Comparison of ENCODE assay signal across 11 cellular contexts in genomic region chr11:116840224-116840745, GRCh38. TPM values are rescaled to one million over a fixed set of nuclear protein-coding genes. Genes with fewer than 3 reads are reported as not detected.
DNase-seq lines count a peak whose midpoint lies in the region; ATAC-seq and TF ChIP-seq lines count a peak whose summit lies in the region.
"Had no signal": no experiment of that assay in that cellular context is flagged by ENCODE, and none has a peak within 500 bp of the region (broad histone marks: within the 10 kb centered on the region; RNA-seq: fewer than 3 reads in every experiment).

No MANE protein-coding gene starts in this region.

- H3K4me3 ChIP-seq in breast epithelium: no peak overlapping the region
- no peak overlapping the region for H3K4me3 ChIP-seq in NB4 (ENCODE audit: low read depth, low read length)
- no peak overlapping the region for H3K4me3 ChIP-seq in transverse colon
- H3K4me3 ChIP-seq: SJSA1 had no signal

- no peak for TF ChIP-seq POLR2A in breast epithelium (IDR thresholded peaks at IDR 0.05)
- no peak for TF ChIP-seq POLR2A in NB4 (IDR thresholded peaks at IDR 0.05; ENCODE audit: extremely low read depth, insufficient read length)
- no peak for TF ChIP-seq POLR2A in transverse colon (IDR thresholded peaks at IDR 0.05)

- TF ChIP-seq EP300 in transverse colon (IDR thresholded peaks at IDR 0.05; ENCODE audit: low read depth): no peak

- TF ChIP-seq CTCF in breast epithelium (IDR thresholded peaks at IDR 0.05): no peak
- TF ChIP-seq CTCF in NB4 (IDR thresholded peaks at IDR 0.05; ENCODE audit: low read depth, low read length): peak; percentile 50
- TF ChIP-seq CTCF in transverse colon (IDR thresholded peaks at IDR 0.05): no peak

- H3K4me1 ChIP-seq in breast epithelium: no peaks in the 10 kb centered on the region
- H3K4me1 ChIP-seq in transverse colon: peaks cover 0 to 12% (median 9%) of the 10 kb centered on the region in 4 donors

- WGBS in transverse colon (ENCODE audit: low coverage in 1 of 2), 2 donors: 40 to 80% methylated on average over 2 to 6 of the region's 6 CpGs

- intact Hi-C loops in breast epithelium (cut with DNase I; ENCODE audit: low total_unique reads) (no loop called here), transverse colon (cut with DNase I; ENCODE audit: low total_unique reads) (no loop called here)

- H3K9me3 ChIP-seq in breast epithelium (no peaks in the 10 kb centered on the region), transverse colon (no peaks in the 10 kb centered on the region)
- H3K9me3 ChIP-seq: SJSA1 had no signal

- H3K27me3 ChIP-seq in breast epithelium: no peaks in the 10 kb centered on the region
- H3K27me3 ChIP-seq in transverse colon: no peaks in the 10 kb centered on the region
- H3K27me3 ChIP-seq: SJSA1 had no signal

- H3K36me3 ChIP-seq in breast epithelium (no peaks in the 10 kb centered on the region), transverse colon (peaks cover 0 to 14% (median 6%) of the 10 kb centered on the region in 4 donors)
- H3K36me3 ChIP-seq: SJSA1 had no signal

- no peak overlapping the region for H3K27ac ChIP-seq in breast epithelium
- peak overlapping the region; percentile 20 for H3K27ac ChIP-seq in temporal lobe (ENCODE audit: low read depth, low read length)
- no peak overlapping the region for H3K27ac ChIP-seq in transverse colon
- H3K27ac ChIP-seq: SJSA1 had no signal

- no peak for ATAC-seq in HG03025 (IDR thresholded peaks at IDR 0.05; ENCODE audit: low FRiP score, unreplicated experiment)

- in situ Hi-C loops in T47D (cut with HindIII; ENCODE audit: low pct_unique_long_range_greater_than_20kb, low sequenced_read_pairs): no loop called here
- in situ Hi-C loops in transverse colon (cut with MboI; ENCODE audit: low pct_ligation_motif_present in 1 of 4, low pct_unique_long_range_greater_than_20kb in 1 of 4, low sequenced_read_pairs in 3 of 4): no loop called here

- peak; percentile 27 to 29 for DNase-seq in T47D (ENCODE audit: low read depth in 1 of 2, low spot score in 1 of 2)
- no peak for DNase-seq in breast epithelium (ENCODE audit: low spot score in 2 of 2)
- peak; percentile 73 for DNase-seq in NB4 (ENCODE audit: low read depth)
- DNase-seq in fibroblast of peridontal ligament (ENCODE audit: extremely low read depth): peak; percentile 67
- DNase-seq in activated CD4-positive, alpha-beta T cell treated with anti-CD3 and anti-CD28 coated beads, Interleukin-2, amount 50 U/mL, for 1 hour: no peak
- no peak for DNase-seq in transverse colon
- DNase-seq: central memory CD4-positive, alpha-beta T cell had no signal

RNA-seq across cellular contexts. Expression of gene APOA1, which starts 2.9 kb away (rescaled TPM):
- total RNA-seq in breast epithelium (1 to 10 TPM in 1 of 3 donors, under 1 TPM in 2; 0.33 to 1.5 (median 0.48) TPM), temporal lobe (0.49 TPM), transverse colon (100 to 1,000 TPM in 1 of 4 donors, not detected in 3; 169 TPM)
- total RNA-seq: SJSA1 had no signal

RNA-seq across cellular contexts. Expression of gene APOC3, which starts 10.6 kb away (rescaled TPM):
- total RNA-seq in breast epithelium: not detected
- total RNA-seq in temporal lobe: not detected
- total RNA-seq in transverse colon: 1 to 10 TPM in 2 of 4 donors, not detected in 2; 3.0 to 5.3 TPM
- total RNA-seq: SJSA1 had no signal

RNA-seq across cellular contexts. Expression of gene APOA4, which starts 17.2 kb away (rescaled TPM):
- total RNA-seq in breast epithelium: under 1 TPM in 1 of 3 donors, not detected in 2; 0.33 TPM
- not detected for total RNA-seq in temporal lobe
- not detected for total RNA-seq in transverse colon
- total RNA-seq: SJSA1 had no signal

RNA-seq across cellular contexts. Expression of gene APOA5, which starts 48.6 kb away (rescaled TPM):
- total RNA-seq in breast epithelium (not detected), temporal lobe (not detected), transverse colon (not detected)
- total RNA-seq: omental fat pad, SJSA1 had no signal

RNA-seq across cellular contexts. Expression of gene ZPR1, which starts 52.5 kb away (rescaled TPM):
- 10 to 100 TPM; 29.4 to 38.7 (median 34.7) TPM for total RNA-seq in breast epithelium
- 31.7 TPM for total RNA-seq in temporal lobe
- total RNA-seq in transverse colon: 10 to 100 TPM; 13.1 to 20.9 (median 16.4) TPM

Comparison
In these comparisons a context has a peak if more than half of its experiments do, and no peak if none do; other contexts are left out.
1. DNase-seq: peak in T47D (2 of 2), NB4 (single experiment) and fibroblast of peridontal ligament (single experiment); none in breast epithelium (0 of 2), activated CD4-positive, alpha-beta T cell treated with anti-CD3 and anti-CD28 coated beads, Interleukin-2, amount 50 U/mL, for 1 hour (single experiment) and transverse colon (single experiment).